ENCODE assay signal across 20 cellular contexts in the genomic region with DNA sequence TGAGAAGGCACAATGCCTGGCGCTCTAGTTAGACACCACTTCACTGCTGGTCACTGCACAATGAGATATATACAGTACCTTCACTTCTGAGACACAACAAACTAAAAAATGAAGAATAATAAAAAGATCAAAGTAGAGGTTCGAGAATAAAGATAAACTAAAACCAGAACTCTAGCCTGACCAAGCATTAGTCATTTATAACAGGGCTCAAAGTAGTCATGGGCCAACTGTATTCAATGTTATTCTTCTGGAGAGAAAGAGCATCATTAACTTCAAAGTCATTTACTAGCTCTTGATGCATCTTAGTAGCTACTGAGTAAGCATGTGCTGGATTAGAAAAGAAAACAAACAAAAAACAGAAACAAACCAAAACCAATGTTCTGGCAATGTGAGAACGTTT.
"Had no signal": no experiment of that assay in that cellular context is flagged by ENCODE, and none has a peak within 500 bp of the region (broad histone marks: within the 10 kb centered on the region; RNA-seq: fewer than 3 reads in every experiment).

No MANE protein-coding gene starts in this region.

- H3K36me3 ChIP-seq: brain microvascular endothelial cell, gastroesophageal sphincter, heart left ventricle, neutrophil, pancreas, right atrium auricular region had no signal

- H3K27ac ChIP-seq: brain microvascular endothelial cell, gastroesophageal sphincter, heart left ventricle, neutrophil, pancreas, psoas muscle, right atrium auricular region, tibial artery had no signal

- H3K27me3 ChIP-seq: brain microvascular endothelial cell, gastroesophageal sphincter, heart left ventricle, neutrophil, pancreas, right atrium auricular region, tibial artery had no signal

- ATAC-seq: activated naive CD8-positive, alpha-beta T cell treated with anti-CD3 and anti-CD28 coated beads, Interleukin-2, amount 50 U/mL, for 24 hours; gastroesophageal sphincter; heart left ventricle; left cardiac atrium; pancreas; psoas muscle had no signal

- H3K4me3 ChIP-seq: gastroesophageal sphincter, heart left ventricle, pancreas, psoas muscle, right atrium auricular region, tibial artery had no signal

- H3K9me3 ChIP-seq: gastroesophageal sphincter, heart left ventricle, neutrophil, pancreas, psoas muscle, right atrium auricular region, tibial artery had no signal

- DNase-seq: activated CD4-positive, alpha-beta memory T cell treated with anti-CD3 and anti-CD28 coated beads, Interleukin-2, amount 10 ng/mL, durations not matched to agents 7 days and 5 days; activated CD4-positive, alpha-beta T cell treated with anti-CD3 and anti-CD28 coated beads, Interleukin-2, amount 10 ng/mL, durations not matched to agents 24 days and 14 days; activated effector memory CD4-positive, alpha-beta T cell treated with Interleukin-2 at 50 U/mL for 16 hours; activated naive CD4-positive, alpha-beta T cell treated with anti-CD3 and anti-CD28 coated beads, Interleukin-2, amount 50 U/mL, for 16 hours; activated naive CD8-positive, alpha-beta T cell treated with anti-CD3 and anti-CD28 coated beads, Interleukin-2, amount 50 U/mL, for 24 hours; activated T-cell treated with anti-CD3 and anti-CD28 coated beads, Interleukin-2, amount 50 U/mL, for 72 hours; brain microvascular endothelial cell; caudate nucleus; effector CD4-positive, alpha-beta T cell; erythroblast; heart left ventricle; left cardiac atrium; pancreas; psoas muscle; stimulated activated CD4-positive, alpha-beta T cell treated with anti-CD3 and anti-CD28 coated beads, Interleukin-12 subunit alpha, Interleukin-12 subunit beta, amount 100 ng/mL, for 4 hours; tibial artery had no signal

- FAIRE-seq: islet of Langerhans, pancreas had no signal

- H3K4me1 ChIP-seq: gastroesophageal sphincter, pancreas, right atrium auricular region, tibial artery had no signal
